9 cellular contexts compared by ENCODE assay signal in genomic region chr6:42025066-42025789, GRCh38. TPM values are rescaled to one million over a fixed set of nuclear protein-coding genes. Genes with fewer than 3 reads are reported as not detected.
DNase-seq lines count a peak whose midpoint lies in the region; ATAC-seq and TF ChIP-seq lines count a peak whose summit lies in the region.
"Had no signal": no experiment of that assay in that cellular context is flagged by ENCODE, and none has a peak within 500 bp of the region (broad histone marks: within the 10 kb centered on the region; RNA-seq: fewer than 3 reads in every experiment).

No MANE protein-coding gene starts in this region.

- H3K27ac Mint-ChIP-seq in CD14-positive monocyte = peak overlapping the region; percentile 68 to 98 (median 94)
- H3K27ac Mint-ChIP-seq in T-helper 17 cell = peak overlapping the region; percentile 97

- intact Hi-C loops in CD14-positive monocyte (cut with micrococcal nuclease) = loop anchor here (5.0 kb wide), 2 partner anchors 58 to 88 kb away; no protein-coding TSS in a partner anchor
- intact Hi-C loops in stomach (cut with DNase I; ENCODE audit: low total_unique reads) = loop anchor here (5.0 kb wide), 1 partner anchor 33 kb away; no protein-coding TSS in a partner anchor
- intact Hi-C loops in right lobe of liver (cut with DNase I) = no loop called here

- H3K9me3 ChIP-seq in T-helper 17 cell (ENCODE audit: control insufficient read depth, low read length, poor library complexity, severe bottlenecking) = no peaks in the 10 kb centered on the region
- H3K9me3 ChIP-seq in stomach = no peaks in the 10 kb centered on the region
- no peaks in the 10 kb centered on the region for H3K9me3 ChIP-seq in right lobe of liver

- no peak for TF ChIP-seq POLR2A in stomach (IDR thresholded peaks at IDR 0.05)
- no peak for TF ChIP-seq POLR2A in right lobe of liver (IDR thresholded peaks at IDR 0.05)

- no peak for TF ChIP-seq EP300 in stomach (IDR thresholded peaks at IDR 0.05)

- peaks cover 0 to 6% of the 10 kb centered on the region in 2 donors for H3K36me3 Mint-ChIP-seq in CD14-positive monocyte
- H3K36me3 Mint-ChIP-seq in T-helper 17 cell (ENCODE audit: low read depth) = peaks cover 5% of the 10 kb centered on the region

- in situ Hi-C loops in brain microvascular endothelial cell (cut with HindIII; ENCODE audit: low pct_ligation_motif_present, low sequenced_read_pairs) = loop anchor here (25.0 kb wide), 1 partner anchor 238 kb away; the partner anchor contains the start of genes FRS3, PRICKLE4 and TOMM6

- no peak overlapping the region for H3K27ac ChIP-seq in brain microvascular endothelial cell
- no peak overlapping the region for H3K27ac ChIP-seq in stomach
- no peak overlapping the region for H3K27ac ChIP-seq in right lobe of liver

- WGBS in stomach, 5 donors = 86 to 97% (median 89%) methylated on average over 10 to 11 of the region's 11 CpGs
- WGBS in right lobe of liver (ENCODE audit: insufficient coverage, low coverage, low lambda C conversion rate, missing lambda C conversion rate) = 75% methylated on average over 2 of the region's 11 CpGs

- H3K4me3 Mint-ChIP-seq in CD14-positive monocyte (peak overlapping the region; percentile 59 to 62), T-helper 17 cell (no peak overlapping the region)

- ATAC-seq in GM19043 (IDR thresholded peaks at IDR 0.05; ENCODE audit: low read depth, unreplicated experiment) = peak; percentile 66
- ATAC-seq in HG02973 (IDR thresholded peaks at IDR 0.05; ENCODE audit: unreplicated experiment) = peak; percentile 52
- ATAC-seq in T-helper 17 cell = peak; percentile 7
- ATAC-seq in right lobe of liver = no peak

- H3K4me3 ChIP-seq in brain microvascular endothelial cell (ENCODE audit: low read depth, low read length) = no peak overlapping the region
- H3K4me3 ChIP-seq in stomach = no peak overlapping the region
- H3K4me3 ChIP-seq in right lobe of liver = no peak overlapping the region

- H3K4me1 ChIP-seq in stomach (peaks cover 8 to 82% (median 25%) of the 10 kb centered on the region in 4 donors), right lobe of liver (no peaks in the 10 kb centered on the region)

- TF ChIP-seq CTCF in CD14-positive monocyte (IDR thresholded peaks at IDR 0.05) (no peak), brain microvascular endothelial cell (IDR thresholded peaks at IDR 0.05; ENCODE audit: low read depth, low read length, missing control alignments) (no peak), stomach (IDR thresholded peaks at IDR 0.05) (no peak), right lobe of liver (IDR thresholded peaks at IDR 0.05) (no peak)

- no peaks in the 10 kb centered on the region for H3K27me3 ChIP-seq in brain microvascular endothelial cell (replicated peaks)
- H3K27me3 ChIP-seq in stomach = no peaks in the 10 kb centered on the region
- no peaks in the 10 kb centered on the region for H3K27me3 ChIP-seq in right lobe of liver

- H3K4me1 Mint-ChIP-seq in CD14-positive monocyte (peaks cover 77% of the 10 kb centered on the region), T-helper 17 cell (peaks cover 75% of the 10 kb centered on the region)

- peaks cover 0 to 4% (median 0%) of the 10 kb centered on the region in 7 donors for H3K9me3 Mint-ChIP-seq in CD14-positive monocyte

- peak; percentile 67 for DNase-seq in CD14-positive monocyte (ENCODE audit: low spot score)
- no peak for DNase-seq in T-helper 17 cell
- no peak for DNase-seq in brain microvascular endothelial cell
- no peak for DNase-seq in stomach
- DNase-seq in right lobe of liver = no peak
- no peak for DNase-seq in HuH-7 (ENCODE audit: low spot score)
- DNase-seq: mammary epithelial cell had no signal

- H3K27me3 Mint-ChIP-seq in CD14-positive monocyte (ENCODE audit: low read depth in 3 of 3) (peaks cover 0 to 3% (median 0%) of the 10 kb centered on the region in 3 donors), T-helper 17 cell (no peaks in the 10 kb centered on the region)

- no peaks in the 10 kb centered on the region for H3K36me3 ChIP-seq in brain microvascular endothelial cell (replicated peaks)
- H3K36me3 ChIP-seq in stomach = peaks cover 8 to 41% (median 30%) of the 10 kb centered on the region in 4 donors
- H3K36me3 ChIP-seq in right lobe of liver = no peaks in the 10 kb centered on the region

RNA-seq across cellular contexts. Expression of gene TAF8, which starts 25.1 kb away (rescaled TPM):
- polyA plus RNA-seq in CD14-positive monocyte (10 to 100 TPM; 13.1 to 16.6 TPM), stomach (10 to 100 TPM; 10.7 to 13.4 (median 11.6) TPM)
- total RNA-seq in T-helper 17 cell (10 to 100 TPM; 28.7 to 35.3 TPM), stomach (10 to 100 TPM in 4 of 5 donors, 1 to 10 TPM in 1; 3.8 to 24.6 (median 21.4) TPM), right lobe of liver (10 to 100 TPM in 4 of 6 experiments, 1 to 10 TPM in 2; 6.7 to 14.7 (median 11.9) TPM)

Comparison
In these comparisons a context has a peak if more than half of its experiments do, and no peak if none do; other contexts are left out.
1. ATAC-seq: peak in GM19043 (single experiment), HG02973 (single experiment) and T-helper 17 cell (single experiment); none in right lobe of liver (0 of 4).
2. intact Hi-C loops: an anchor here in CD14-positive monocyte (5.0 kb wide) and stomach (5.0 kb wide); none called in right lobe of liver.